In genomic region chr17:48620497-48621139, GRCh38 we compare ENCODE assay signal across 2 cellular contexts.
TF ChIP-seq lines count a peak whose summit lies in the region.

No MANE protein-coding gene starts in this region.

TF ChIP-seq in HCT116, 20 proteins besides CTCF, POLR2A, EP300 and RAD21:
- TF ChIP-seq, protein P1, sequence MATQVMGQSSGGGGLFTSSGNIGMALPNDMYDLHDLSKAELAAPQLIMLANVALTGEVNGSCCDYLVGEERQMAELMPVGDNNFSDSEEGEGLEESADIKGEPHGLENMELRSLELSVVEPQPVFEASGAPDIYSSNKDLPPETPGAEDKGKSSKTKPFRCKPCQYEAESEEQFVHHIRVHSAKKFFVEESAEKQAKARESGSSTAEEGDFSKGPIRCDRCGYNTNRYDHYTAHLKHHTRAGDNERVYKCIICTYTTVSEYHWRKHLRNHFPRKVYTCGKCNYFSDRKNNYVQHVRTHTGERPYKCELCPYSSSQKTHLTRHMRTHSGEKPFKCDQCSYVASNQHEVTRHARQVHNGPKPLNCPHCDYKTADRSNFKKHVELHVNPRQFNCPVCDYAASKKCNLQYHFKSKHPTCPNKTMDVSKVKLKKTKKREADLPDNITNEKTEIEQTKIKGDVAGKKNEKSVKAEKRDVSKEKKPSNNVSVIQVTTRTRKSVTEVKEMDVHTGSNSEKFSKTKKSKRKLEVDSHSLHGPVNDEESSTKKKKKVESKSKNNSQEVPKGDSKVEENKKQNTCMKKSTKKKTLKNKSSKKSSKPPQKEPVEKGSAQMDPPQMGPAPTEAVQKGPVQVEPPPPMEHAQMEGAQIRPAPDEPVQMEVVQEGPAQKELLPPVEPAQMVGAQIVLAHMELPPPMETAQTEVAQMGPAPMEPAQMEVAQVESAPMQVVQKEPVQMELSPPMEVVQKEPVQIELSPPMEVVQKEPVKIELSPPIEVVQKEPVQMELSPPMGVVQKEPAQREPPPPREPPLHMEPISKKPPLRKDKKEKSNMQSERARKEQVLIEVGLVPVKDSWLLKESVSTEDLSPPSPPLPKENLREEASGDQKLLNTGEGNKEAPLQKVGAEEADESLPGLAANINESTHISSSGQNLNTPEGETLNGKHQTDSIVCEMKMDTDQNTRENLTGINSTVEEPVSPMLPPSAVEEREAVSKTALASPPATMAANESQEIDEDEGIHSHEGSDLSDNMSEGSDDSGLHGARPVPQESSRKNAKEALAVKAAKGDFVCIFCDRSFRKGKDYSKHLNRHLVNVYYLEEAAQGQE (IDR thresholded peaks at IDR 0.05; ENCODE audit: low read depth), result no peak
- TF ChIP-seq EZH2phosphoT487 (IDR thresholded peaks at IDR 0.05; ENCODE audit: borderline replicate concordance) (no peak), POLR2AphosphoS5 (IDR thresholded peaks at IDR 0.05; ENCODE audit: low read depth, low read length) (peak; percentile 22; the same call in 1 of the 2 replicates)

TF ChIP-seq in GM23338, 12 proteins besides CTCF, POLR2A, EP300 and RAD21:
- TF ChIP-seq EZH2 (IDR thresholded peaks at IDR 0.05; ENCODE audit: low read depth, unreplicated experiment) (no peak), ZNF114 (CRISPR knock-in tag; IDR thresholded peaks at IDR 0.05) (no peak)
- TF ChIP-seq, protein P1 (IDR thresholded peaks at IDR 0.05; ENCODE audit: unreplicated experiment), result no peak
